17 cellular contexts compared by ENCODE assay signal in genomic region chr2:191643425-191643824, GRCh38. TPM values are rescaled to one million over a fixed set of nuclear protein-coding genes. Genes with fewer than 3 reads are reported as not detected.
DNase-seq lines count a peak whose midpoint lies in the region; TF ChIP-seq lines count a peak whose summit lies in the region.
"Had no signal": no experiment of that assay in that cellular context is flagged by ENCODE, and none has a peak within 500 bp of the region (broad histone marks: within the 10 kb centered on the region; RNA-seq: fewer than 3 reads in every experiment).

No MANE protein-coding gene starts in this region.

- no peaks in the 10 kb centered on the region for H3K9me3 ChIP-seq in HEK293 (ENCODE audit: control insufficient read depth, insufficient read depth, low read depth, low read length)
- H3K9me3 ChIP-seq in SK-N-SH, result no peaks in the 10 kb centered on the region
- H3K9me3 ChIP-seq in neural progenitor cell (ENCODE audit: low read depth), result no peaks in the 10 kb centered on the region
- H3K9me3 ChIP-seq: SJSA1 had no signal

- H3K9me2 ChIP-seq in SK-N-SH, result no peaks in the 10 kb centered on the region

- H2AFZ ChIP-seq in SK-N-SH (ENCODE audit: low read depth) (no peak overlapping the region), neural progenitor cell (replicated peaks) (peak overlapping the region; percentile 9)

- H3K4me1 ChIP-seq in HEK293 (ENCODE audit: control insufficient read depth, insufficient read depth, low read length) (peaks cover 8% of the 10 kb centered on the region; the same call in 1 of the 2 replicates), SK-N-SH (ENCODE audit: control insufficient read depth in 1 of 2, insufficient read depth in 2 of 2, low read depth in 1 of 2, low read length in 1 of 2) (peaks cover 0 to 3% of the 10 kb centered on the region in 2 experiments; a peak in 3 of 4 replicates), neural progenitor cell (peaks cover 4% of the 10 kb centered on the region)

- H3F3A ChIP-seq in SK-N-SH (replicated peaks; ENCODE audit: insufficient read depth), result no peaks in the 10 kb centered on the region
- H3F3A ChIP-seq in neural progenitor cell (ENCODE audit: low read depth), result peaks cover 3% of the 10 kb centered on the region

- no peaks in the 10 kb centered on the region for H4K20me1 ChIP-seq in SK-N-SH (ENCODE audit: insufficient read depth)
- H4K20me1 ChIP-seq in neural progenitor cell (ENCODE audit: low read depth), result no peaks in the 10 kb centered on the region

- POLR2A ChIA-PET in HEK293 (lab: Yijun Ruan, JAX), result interaction anchor here (1.6 kb wide), 1 partner anchor 34 kb away, joined by 5 read pairs; the partner anchor contains the start of gene NABP1
- POLR2A ChIA-PET in SK-N-SH (lab: Yijun Ruan, JAX), result no interaction called here

- no peaks in the 10 kb centered on the region for H3K9me3 Mint-ChIP-seq in neural progenitor cell
- H3K9me3 Mint-ChIP-seq: CD4-positive, alpha-beta T cell had no signal

- H3K9ac ChIP-seq in SK-N-SH (no peak overlapping the region), neural progenitor cell (no peak overlapping the region)

- H3K27me3 ChIP-seq in SK-N-SH (ENCODE audit: insufficient read depth) (no peaks in the 10 kb centered on the region), neural progenitor cell (no peaks in the 10 kb centered on the region)
- H3K27me3 ChIP-seq: SJSA1 had no signal

- H3K79me2 ChIP-seq in SK-N-SH (ENCODE audit: insufficient read depth) (no peaks in the 10 kb centered on the region), neural progenitor cell (ENCODE audit: low read depth) (no peaks in the 10 kb centered on the region)

- TF ChIP-seq CTCF in HEK293 (tag by site-specific recombination; IDR thresholded peaks at IDR 0.05) (no peak), SK-N-SH (IDR thresholded peaks at IDR 0.05) (no peak), fibroblast of villous mesenchyme (IDR thresholded peaks at IDR 0.05; ENCODE audit: insufficient read depth, low read depth, low read length) (no peak), neural progenitor cell (IDR thresholded peaks at IDR 0.05) (no peak)

- H3K27ac Mint-ChIP-seq in neural progenitor cell, result no peak overlapping the region
- H3K27ac Mint-ChIP-seq: CD4-positive, alpha-beta T cell had no signal

- H3K27ac ChIP-seq in HEK293 (ENCODE audit: extremely low read depth, low read depth, low read length) (no peak overlapping the region), SK-N-SH (ENCODE audit: low read depth in 2 of 2, low read length in 1 of 2) (no peak overlapping the region), neural progenitor cell (no peak overlapping the region)
- H3K27ac ChIP-seq: RWPE1, SJSA1 had no signal

- 80% methylated on average over 5 of the region's 5 CpGs for WGBS in SK-N-SH (ENCODE audit: low lambda C conversion rate)

- H3K4me1 Mint-ChIP-seq in neural progenitor cell, result no peaks in the 10 kb centered on the region

- DNase-seq in SK-N-SH (peak; percentile 18), fibroblast of villous mesenchyme (ENCODE audit: low read depth) (peak; percentile 39), neural progenitor cell (ENCODE audit: low spot score) (no peak), T-helper 2 cell (no peak), AG20443 (ENCODE audit: low spot score) (no peak), COLO829 (ENCODE audit: low spot score) (no peak)
- DNase-seq: AML-193; CD4-positive, alpha-beta T cell; DND-41; GDM1; NCI-H2029; NCI-H526 treated with DMSO at 0.1 percent for 48 hours; NK-92 treated with Interleukin-12 subunit alpha and Interleukin-12 subunit beta, amount 100 ng/mL, for 24 hours; OCI-M1 had no signal

- peaks cover 2% of the 10 kb centered on the region for H3K27me3 Mint-ChIP-seq in neural progenitor cell (ENCODE audit: insufficient read depth, low read depth)
- H3K27me3 Mint-ChIP-seq: CD4-positive, alpha-beta T cell had no signal

- no peak overlapping the region for H3K4me3 Mint-ChIP-seq in neural progenitor cell
- H3K4me3 Mint-ChIP-seq: CD4-positive, alpha-beta T cell had no signal

- H3K4me2 ChIP-seq in SK-N-SH (no peak overlapping the region), neural progenitor cell (no peak overlapping the region)

- H3K4me3 ChIP-seq in HEK293 (ENCODE audit: low read depth, low read length) (no peak overlapping the region), SK-N-SH (ENCODE audit: low read depth in 2 of 2, low read length in 1 of 2) (no peak overlapping the region), fibroblast of villous mesenchyme (ENCODE audit: low read depth, low read length) (no peak overlapping the region), neural progenitor cell (no peak overlapping the region)
- H3K4me3 ChIP-seq: SJSA1 had no signal

- H3K36me3 Mint-ChIP-seq in neural progenitor cell, result no peaks in the 10 kb centered on the region

- H3K36me3 ChIP-seq in HEK293 (ENCODE audit: control insufficient read depth in 2 of 2, insufficient read depth in 1 of 2, low read length in 2 of 2) (no peaks in the 10 kb centered on the region), SK-N-SH (replicated peaks in 1 of 2; ENCODE audit: control insufficient read depth in 1 of 2, insufficient read depth in 2 of 2, low read length in 1 of 2) (no peaks in the 10 kb centered on the region), neural progenitor cell (no peaks in the 10 kb centered on the region)
- H3K36me3 ChIP-seq: SJSA1 had no signal

- no peak for TF ChIP-seq RAD21 in SK-N-SH (IDR thresholded peaks at IDR 0.05; ENCODE audit: low read length)

- TF ChIP-seq EP300 in SK-N-SH (IDR thresholded peaks at IDR 0.05; ENCODE audit: borderline replicate concordance in 1 of 2, low read depth in 1 of 2, low read length in 1 of 2), result no peak

- CTCF ChIA-PET in HEK293 (lab: Yijun Ruan, JAX) (interaction anchor here (0.7 to 1.1 kb wide), 5 partner anchors 14 to 95 kb away, joined by 3 to 8 read pairs (median 3); no protein-coding TSS in a partner anchor), SK-N-SH (lab: Yijun Ruan, JAX) (interaction anchor here (0.7 to 0.9 kb wide), 4 partner anchors 9 to 95 kb away, joined by 3 to 4 read pairs (median 3); no protein-coding TSS in a partner anchor)

TF ChIP-seq in HEK293, 187 proteins besides CTCF, POLR2A, EP300 and RAD21 (continues in another document):
- peak; percentile 40; the same call in 1 of the 2 replicates for TF ChIP-seq ZBTB17 (tag by site-specific recombination; IDR thresholded peaks at IDR 0.05)
- TF ChIP-seq ATF2 (tag by site-specific recombination; IDR thresholded peaks at IDR 0.05; ENCODE audit: low read depth), result no peak
- TF ChIP-seq TRIM28 (IDR thresholded peaks at IDR 0.05; ENCODE audit: borderline replicate concordance, low read length), result peak; percentile 26; the same call in 1 of the 2 replicates
- peak; percentile 64; the same call in 1 of the 2 replicates for TF ChIP-seq ZNF561 (tag by site-specific recombination; IDR thresholded peaks at IDR 0.05; ENCODE audit: borderline replicate concordance)
- peak; percentile 29; the same call in 1 of the 2 replicates for TF ChIP-seq GLIS1 (tag by site-specific recombination; IDR thresholded peaks at IDR 0.05)
- TF ChIP-seq ZBTB8A (tag by site-specific recombination; IDR thresholded peaks at IDR 0.05), result peak; percentile 35; the same call in 1 of the 2 replicates
- peak; percentile 85; the same call in 1 of the 2 replicates for TF ChIP-seq OSR2 (tag by site-specific recombination; IDR thresholded peaks at IDR 0.05)
- TF ChIP-seq ZNF571 (tag by site-specific recombination; IDR thresholded peaks at IDR 0.05), result no peak
- no peak for TF ChIP-seq HOXA7 (CRISPR knock-in tag; IDR thresholded peaks at IDR 0.05; ENCODE audit: borderline replicate concordance)

TF ChIP-seq in SK-N-SH, 30 proteins besides CTCF, POLR2A, EP300 and RAD21:
- TF ChIP-seq MAX (IDR thresholded peaks at IDR 0.05; ENCODE audit: low read depth), result no peak
- 0 out of 2 replicates have a peak, but pooled peaks have one; percentile 17 for TF ChIP-seq GATA2 (CRISPR knock-in tag; IDR thresholded peaks at IDR 0.05)
TF ChIP-seq in SK-N-SH: peak in this region for 1.

RNA-seq across cellular contexts. Expression of gene NABP1, which starts 34.5 kb away (rescaled TPM):
- polyA plus RNA-seq in SK-N-SH (2012; rRNA removed), result 19.1 and 35.7 TPM in 2 replicates
- polyA plus RNA-seq in SK-N-SH (2012; cell fraction: cytosol; rRNA removed), result 10.4 and 13.5 TPM in 2 replicates
- polyA plus RNA-seq in SK-N-SH (2012; cell fraction: nucleus; rRNA removed), result 65.9 and 172 TPM in 2 replicates
- total RNA-seq in fibroblast of villous mesenchyme (66.7 and 308 TPM in 2 replicates), neural progenitor cell (ENCODE audit: low replicate concordance) (1.2 and 2.8 TPM in 2 replicates)

Comparison
In these comparisons a context has a peak if more than half of its experiments do, and no peak if none do; other contexts are left out.
1. DNase-seq: peak in SK-N-SH (single experiment) and fibroblast of villous mesenchyme (single experiment); none in neural progenitor cell (single experiment), T-helper 2 cell (0 of 5), AG20443 (single experiment) and COLO829 (single experiment).
2. RNA of gene NABP1, which starts 34.5 kb away (total RNA-seq): 66.7 to 308 TPM in fibroblast of villous mesenchyme; 1.2 to 2.8 TPM in neural progenitor cell; every median in the first group is over 10 times any median in the second.